Comparison of ENCODE assay signal across 24 cellular contexts in genomic region chr12:5305425-5305824, GRCh38.
DNase-seq lines count a peak whose midpoint lies in the region; ATAC-seq lines count a peak whose summit lies in the region.
"Had no signal": no experiment of that assay in that cellular context is flagged by ENCODE, and none has a peak within 500 bp of the region (broad histone marks: within the 10 kb centered on the region; RNA-seq: fewer than 3 reads in every experiment).

No MANE protein-coding gene starts in this region.

- ATAC-seq in HG03520 (IDR thresholded peaks at IDR 0.05; ENCODE audit: unreplicated experiment) (no peak), HG03045 (IDR thresholded peaks at IDR 0.05; ENCODE audit: unreplicated experiment) (no peak)
- ATAC-seq: A549; activated naive CD4-positive, alpha-beta T cell treated with anti-CD3 and anti-CD28 coated beads, Interleukin-2, amount 50 U/mL, for 72 hours; activated T-helper 17 cell treated with anti-CD3 and anti-CD28 coated beads, Interleukin-2, amount 50 U/mL, for 72 hours; CD8-positive, alpha-beta T cell; effector memory CD8-positive, alpha-beta T cell; K562; stimulated activated naive CD8-positive, alpha-beta T cell treated with anti-CD3 and anti-CD28 coated beads, Interleukin-15, Interleukin-2, amounts not matched to agents 100 U/mL and 50 U/mL, for 24 hours had no signal

- in situ Hi-C loops in GM23248 (cut with MboI): no loop called here

- no peak overlapping the region for H3K4me2 ChIP-seq in GM23248 (ENCODE audit: unreplicated experiment)
- H3K4me2 ChIP-seq in trophoblast cell (ENCODE audit: low read length): no peak overlapping the region
- H3K4me2 ChIP-seq: A549 had no signal

- H3K36me3 Mint-ChIP-seq in activated T-cell treated with anti-CD3 and anti-CD28 coated beads, Interleukin-2, amount 50 U/mL, for 24 hours (ENCODE audit: low read depth): no peaks in the 10 kb centered on the region
- no peaks in the 10 kb centered on the region for H3K36me3 Mint-ChIP-seq in activated naive CD4-positive, alpha-beta T cell treated with anti-CD3 and anti-CD28 coated beads for 36 hours (ENCODE audit: low read depth)
- H3K36me3 Mint-ChIP-seq: activated naive CD4-positive, alpha-beta T cell treated with anti-CD3 and anti-CD28 coated beads, Interleukin-2, amount 50 U/mL, for 72 hours; CD8-positive, alpha-beta T cell had no signal

- H3K4me3 Mint-ChIP-seq in activated T-cell treated with anti-CD3 and anti-CD28 coated beads, Interleukin-2, amount 50 U/mL, for 24 hours: no peak overlapping the region
- H3K4me3 Mint-ChIP-seq in activated naive CD4-positive, alpha-beta T cell treated with anti-CD3 and anti-CD28 coated beads for 36 hours: no peak overlapping the region
- H3K4me3 Mint-ChIP-seq: activated T-helper 17 cell treated with anti-CD3 and anti-CD28 coated beads, Interleukin-2, amount 50 U/mL, for 72 hours; CD8-positive, alpha-beta T cell; effector memory CD8-positive, alpha-beta T cell had no signal

- H3K4me3 ChIP-seq in GM23248 (no peak overlapping the region), trophoblast cell (ENCODE audit: low read depth, low read length) (peak overlapping the region; percentile 28)
- H3K4me3 ChIP-seq: A549, coronary artery, K562, sigmoid colon, testis had no signal

- no peak overlapping the region for H2AK5ac ChIP-seq in trophoblast cell (ENCODE audit: low read length)

- H2AFZ ChIP-seq in GM23248: peak overlapping the region; percentile 56
- H2AFZ ChIP-seq in trophoblast cell (ENCODE audit: insufficient read depth, low read length, poor library complexity): no peak overlapping the region

- no peaks in the 10 kb centered on the region for H4K20me1 ChIP-seq in GM23248 (ENCODE audit: insufficient read depth)

- H3K14ac ChIP-seq in trophoblast cell (ENCODE audit: low read length): no peak overlapping the region

- no peak overlapping the region for H2BK5ac ChIP-seq in trophoblast cell (ENCODE audit: low read depth, low read length, poor library complexity)

- no peaks in the 10 kb centered on the region; the same call in 1 of the 2 replicates for H3K9me2 ChIP-seq in GM23248 (ENCODE audit: insufficient read depth)

- intact Hi-C loops in activated naive CD4-positive, alpha-beta T cell treated with anti-CD3 and anti-CD28 coated beads for 36 hours (cut with micrococcal nuclease): no loop called here

- no peak overlapping the region for H4K8ac ChIP-seq in trophoblast cell (ENCODE audit: low read depth, low read length)

- peaks cover 9% of the 10 kb centered on the region for H3K27me3 Mint-ChIP-seq in activated T-cell treated with anti-CD3 and anti-CD28 coated beads, Interleukin-2, amount 50 U/mL, for 24 hours
- peaks cover 7% of the 10 kb centered on the region for H3K27me3 Mint-ChIP-seq in activated naive CD4-positive, alpha-beta T cell treated with anti-CD3 and anti-CD28 coated beads for 36 hours (ENCODE audit: low read depth)

- H3K4me1 ChIP-seq in GM23248 (ENCODE audit: insufficient read depth) (peaks cover 4% of the 10 kb centered on the region), trophoblast cell (ENCODE audit: control insufficient read depth in 1 of 2, insufficient read depth in 2 of 2, low read length in 2 of 2) (peaks cover 0 to 5% of the 10 kb centered on the region in 2 experiments)
- H3K4me1 ChIP-seq: A549, testis had no signal

- 14 to 15% methylated on average over 7 of the region's 7 CpGs for WGBS in GM23248 (ENCODE audit: low coverage in 1 of 2, low lambda C conversion rate in 2 of 2, missing lambda C conversion rate in 2 of 2), 2 experiments
- WGBS in trophoblast cell (ENCODE audit: extremely low coverage, insufficient coverage, insufficient read length): no CpG with 5 or more reads among the region's 7 CpGs

- no peaks in the 10 kb centered on the region for H3K4me1 Mint-ChIP-seq in activated T-cell treated with anti-CD3 and anti-CD28 coated beads, Interleukin-2, amount 50 U/mL, for 24 hours (ENCODE audit: low read depth)
- no peaks in the 10 kb centered on the region for H3K4me1 Mint-ChIP-seq in activated naive CD4-positive, alpha-beta T cell treated with anti-CD3 and anti-CD28 coated beads for 36 hours (ENCODE audit: low read depth)
- H3K4me1 Mint-ChIP-seq: activated T-helper 17 cell treated with anti-CD3 and anti-CD28 coated beads, Interleukin-2, amount 50 U/mL, for 72 hours had no signal

- H2BK12ac ChIP-seq in trophoblast cell (ENCODE audit: low read length): no peak overlapping the region

- H3K4ac ChIP-seq in trophoblast cell (ENCODE audit: low read depth, low read length): no peak overlapping the region

- DNase-seq in AG20443 (ENCODE audit: low spot score): peak; percentile 27
- DNase-seq in GM23248: no peak
- peak; percentile 23 for DNase-seq in SW480 (ENCODE audit: low spot score)
- DNase-seq in trophoblast cell: no peak
- DNase-seq in activated T-cell treated with anti-CD3 and anti-CD28 coated beads, Interleukin-2, amount 50 U/mL, for 24 hours: no peak
- DNase-seq in activated naive CD4-positive, alpha-beta T cell treated with anti-CD3 and anti-CD28 coated beads for 36 hours: no peak
- DNase-seq: activated CD4-positive, alpha-beta T cell treated with anti-CD3 and anti-CD28 coated beads, Interleukin-2, amount 50 U/mL, for 4 hours; CD8-positive, alpha-beta T cell; effector memory CD8-positive, alpha-beta T cell; erythroblast; GF-D8; H7; MM.1S; NCI-H2171 treated with DMSO at 0.1 percent for 48 hours; sigmoid colon; stimulated activated naive CD8-positive, alpha-beta T cell treated with anti-CD3 and anti-CD28 coated beads, Interleukin-15, Interleukin-2, amounts not matched to agents 100 U/mL and 50 U/mL, for 24 hours; testis had no signal

- H3K27ac Mint-ChIP-seq in activated T-cell treated with anti-CD3 and anti-CD28 coated beads, Interleukin-2, amount 50 U/mL, for 24 hours: no peak overlapping the region
- H3K27ac Mint-ChIP-seq in activated naive CD4-positive, alpha-beta T cell treated with anti-CD3 and anti-CD28 coated beads for 36 hours: no peak overlapping the region
- H3K27ac Mint-ChIP-seq: activated naive CD4-positive, alpha-beta T cell treated with anti-CD3 and anti-CD28 coated beads, Interleukin-2, amount 50 U/mL, for 72 hours; activated T-helper 17 cell treated with anti-CD3 and anti-CD28 coated beads, Interleukin-2, amount 50 U/mL, for 72 hours; CD8-positive, alpha-beta T cell; effector memory CD8-positive, alpha-beta T cell had no signal

- H3K79me1 ChIP-seq in trophoblast cell (ENCODE audit: low read length): peaks cover 2% of the 10 kb centered on the region

- H3K23ac ChIP-seq in trophoblast cell (ENCODE audit: low read length): no peak overlapping the region

- no peaks in the 10 kb centered on the region for H3K36me3 ChIP-seq in GM23248 (ENCODE audit: low read depth)
- no peaks in the 10 kb centered on the region for H3K36me3 ChIP-seq in trophoblast cell (ENCODE audit: control insufficient read depth in 1 of 2, insufficient read depth in 2 of 2, low read length in 2 of 2)
- H3K36me3 ChIP-seq: sigmoid colon had no signal

- no peak overlapping the region for H2BK120ac ChIP-seq in trophoblast cell (ENCODE audit: insufficient read depth, low read length, poor library complexity)

- H4K91ac ChIP-seq in trophoblast cell (ENCODE audit: low read depth, low read length): no peak overlapping the region

- no peak overlapping the region for H3K18ac ChIP-seq in trophoblast cell (ENCODE audit: low read length)

- H3K79me2 ChIP-seq in GM23248 (ENCODE audit: insufficient read depth): no peaks in the 10 kb centered on the region
- no peaks in the 10 kb centered on the region for H3K79me2 ChIP-seq in trophoblast cell (ENCODE audit: control insufficient read depth, insufficient read depth, low read length, poor library complexity)

- H3K9me3 ChIP-seq in GM23248 (ENCODE audit: low read depth): no peaks in the 10 kb centered on the region
- H3K9me3 ChIP-seq in trophoblast cell (ENCODE audit: insufficient read depth, low read depth, low read length): peaks cover 5% of the 10 kb centered on the region
- H3K9me3 ChIP-seq: A549, sigmoid colon, testis had no signal

- peaks cover 3% of the 10 kb centered on the region; the same call in 1 of the 2 replicates for H3K27me3 ChIP-seq in GM23248 (replicated peaks; ENCODE audit: insufficient read depth)
- H3K27me3 ChIP-seq in trophoblast cell (ENCODE audit: insufficient read depth, low read length): no peaks in the 10 kb centered on the region
- H3K27me3 ChIP-seq: sigmoid colon, testis had no signal

- no peaks in the 10 kb centered on the region for H3K9me3 Mint-ChIP-seq in activated T-cell treated with anti-CD3 and anti-CD28 coated beads, Interleukin-2, amount 50 U/mL, for 24 hours
- H3K9me3 Mint-ChIP-seq in activated naive CD4-positive, alpha-beta T cell treated with anti-CD3 and anti-CD28 coated beads for 36 hours: no peaks in the 10 kb centered on the region
- H3K9me3 Mint-ChIP-seq: activated naive CD4-positive, alpha-beta T cell treated with anti-CD3 and anti-CD28 coated beads, Interleukin-2, amount 50 U/mL, for 72 hours; activated T-helper 17 cell treated with anti-CD3 and anti-CD28 coated beads, Interleukin-2, amount 50 U/mL, for 72 hours; CD8-positive, alpha-beta T cell; effector memory CD8-positive, alpha-beta T cell had no signal

- H3K27ac ChIP-seq in GM23248 (no peak overlapping the region), trophoblast cell (ENCODE audit: low read depth, low read length) (no peak overlapping the region)
- H3K27ac ChIP-seq: A549, sigmoid colon, testis had no signal

- CTCF ChIA-PET in activated naive CD4-positive, alpha-beta T cell treated with anti-CD3 and anti-CD28 coated beads for 36 hours (lab: Charles Lee): no interaction called here

- no peaks in the 10 kb centered on the region for H3F3A ChIP-seq in GM23248 (ENCODE audit: insufficient read depth)

- H4K12ac ChIP-seq in trophoblast cell (ENCODE audit: low read depth, low read length): no peak overlapping the region

- no peak overlapping the region for H3K9ac ChIP-seq in GM23248
- H3K9ac ChIP-seq in trophoblast cell (ENCODE audit: low read length): no peak overlapping the region

Comparison
In these comparisons a context has a peak if more than half of its experiments do, and no peak if none do; other contexts are left out.
1. DNase-seq: peak in AG20443 (single experiment) and SW480 (single experiment); none in GM23248 (single experiment), trophoblast cell (0 of 2), activated T-cell treated with anti-CD3 and anti-CD28 coated beads, Interleukin-2, amount 50 U/mL, for 24 hours (single experiment) and activated naive CD4-positive, alpha-beta T cell treated with anti-CD3 and anti-CD28 coated beads for 36 hours (single experiment).